ENCODE assay signal across 7 cellular contexts in the genomic region with DNA sequence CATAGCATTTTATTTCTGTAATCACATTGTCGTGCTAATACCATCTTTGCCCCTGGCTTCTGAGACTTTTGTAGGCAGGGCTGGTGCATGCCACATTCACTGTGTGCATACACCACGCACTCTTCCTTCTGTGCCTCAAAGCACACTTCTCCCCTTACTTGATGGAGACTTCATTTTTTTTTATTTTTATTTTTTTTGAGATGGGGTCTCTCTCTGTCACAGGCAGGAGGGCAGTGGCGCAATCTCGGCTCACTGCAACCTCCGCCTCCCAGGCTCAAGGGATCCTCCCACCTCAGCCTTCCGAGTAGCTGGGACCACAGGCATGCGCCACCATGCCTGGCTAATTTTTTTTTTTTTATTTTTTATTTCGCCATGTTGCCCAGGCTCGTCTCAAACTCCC. TPM values are rescaled to one million over a fixed set of nuclear protein-coding genes. Genes with fewer than 3 reads are reported as not detected.
DNase-seq lines count a peak whose midpoint lies in the region; ATAC-seq and TF ChIP-seq lines count a peak whose summit lies in the region.
"Not testable (repeated sequence)": the region's sequence is repeated elsewhere in the genome, so short reads cannot be mapped to it uniquely, and the experiment has no call there.

No MANE protein-coding gene starts in this region.

- not testable (repeated sequence) for H3K9me2 ChIP-seq in DOHH2 (replicated peaks; ENCODE audit: control insufficient read depth, low read length); OCI-LY1 (ENCODE audit: low read depth, low read length)

- peaks cover 49% of the 10 kb centered on the region for H3K4me1 Mint-ChIP-seq in activated CD4-positive, alpha-beta T cell treated with anti-CD3 and anti-CD28 coated beads for 36 hours
- H3K4me1 Mint-ChIP-seq in activated naive CD4-positive, alpha-beta T cell treated with anti-CD3 and anti-CD28 coated beads for 36 hours (ENCODE audit: low read depth): peaks cover 54% of the 10 kb centered on the region

- H3K36me3 ChIP-seq in DOHH2 (ENCODE audit: control insufficient read depth, low read length): peaks cover 26% of the 10 kb centered on the region
- peaks cover 26% of the 10 kb centered on the region for H3K36me3 ChIP-seq in OCI-LY1 (ENCODE audit: insufficient read depth, low read length)
- peaks cover 13% of the 10 kb centered on the region for H3K36me3 ChIP-seq in effector memory CD4-positive, alpha-beta T cell (ENCODE audit: control insufficient read depth, insufficient read depth, low read length)
- not testable (repeated sequence) for H3K36me3 ChIP-seq in mucosa of rectum (ENCODE audit: control insufficient read depth in 2 of 2, insufficient read depth in 2 of 2, low read length in 2 of 2); smooth muscle cell (ENCODE audit: low read depth)

- peaks cover 34% of the 10 kb centered on the region for H3F3A ChIP-seq in DOHH2 (ENCODE audit: control insufficient read depth, insufficient read depth)
- H3F3A ChIP-seq in OCI-LY1 (ENCODE audit: insufficient read depth, low read length): peaks cover 20% of the 10 kb centered on the region
- H3F3A ChIP-seq in smooth muscle cell (ENCODE audit: low read depth): peaks cover 31% of the 10 kb centered on the region

- peak overlapping the region; percentile 100 for H3K9ac ChIP-seq in OCI-LY1 (ENCODE audit: low read length)
- not testable (repeated sequence) for H3K9ac ChIP-seq in mucosa of rectum (ENCODE audit: low read depth in 1 of 2, low read length in 2 of 2); smooth muscle cell (ENCODE audit: low read depth)

- TF ChIP-seq CTCF in DOHH2 (IDR thresholded peaks at IDR 0.05; ENCODE audit: low read depth, low read length, poor library complexity, severe bottlenecking); OCI-LY1 (IDR thresholded peaks at IDR 0.05; ENCODE audit: low read length); smooth muscle cell (IDR thresholded peaks at IDR 0.05; ENCODE audit: borderline replicate concordance, insufficient read depth, poor library complexity, severe bottlenecking): not testable (repeated sequence)

- peak overlapping the region; percentile 54 for H3K4me2 ChIP-seq in DOHH2 (ENCODE audit: low read length)
- peak overlapping the region; percentile 81 for H3K4me2 ChIP-seq in OCI-LY1 (ENCODE audit: low read length)
- not testable (repeated sequence) for H3K4me2 ChIP-seq in smooth muscle cell

- H2AFZ ChIP-seq in OCI-LY1 (ENCODE audit: low read length); smooth muscle cell (ENCODE audit: low read depth): not testable (repeated sequence)

- POLR2A ChIA-PET in activated CD4-positive, alpha-beta T cell treated with anti-CD3 and anti-CD28 coated beads for 36 hours (lab: Charles Lee): not testable (repeated sequence)

- H3K79me2 ChIP-seq in DOHH2 (ENCODE audit: control insufficient read depth, low read length) (peaks cover 20% of the 10 kb centered on the region), OCI-LY1 (ENCODE audit: insufficient read depth, low read length) (peaks cover 15% of the 10 kb centered on the region), smooth muscle cell (ENCODE audit: low read depth) (peaks cover 26% of the 10 kb centered on the region)

- H3K9me3 ChIP-seq in DOHH2 (ENCODE audit: control insufficient read depth, insufficient read depth, low read length); OCI-LY1 (ENCODE audit: low read length); effector memory CD4-positive, alpha-beta T cell (ENCODE audit: control insufficient read depth, low read length); mucosa of rectum (ENCODE audit: control insufficient read depth in 2 of 2, low read length in 2 of 2); smooth muscle cell (replicated peaks; ENCODE audit: low read depth): not testable (repeated sequence)

- H3K27ac Mint-ChIP-seq in activated CD4-positive, alpha-beta T cell treated with anti-CD3 and anti-CD28 coated beads for 36 hours: peak overlapping the region; percentile 98
- peak overlapping the region; percentile 96 for H3K27ac Mint-ChIP-seq in activated naive CD4-positive, alpha-beta T cell treated with anti-CD3 and anti-CD28 coated beads for 36 hours

- CTCF ChIA-PET in activated CD4-positive, alpha-beta T cell treated with anti-CD3 and anti-CD28 coated beads for 36 hours (lab: Charles Lee): interaction anchor here (1.4 to 2.9 kb wide), 4 partner anchors 10 to 144 kb away, joined by 3 to 10 read pairs (median 5); no protein-coding TSS in a partner anchor
- CTCF ChIA-PET in activated naive CD4-positive, alpha-beta T cell treated with anti-CD3 and anti-CD28 coated beads for 36 hours (lab: Charles Lee): interaction anchor here (0.6 to 4.2 kb wide), 5 partner anchors 9 to 111 kb away, joined by 3 to 28 read pairs (median 3); no protein-coding TSS in a partner anchor

- not testable (repeated sequence) for H4K20me1 ChIP-seq in DOHH2 (ENCODE audit: control insufficient read depth, insufficient read depth, low read depth, low read length); OCI-LY1 (ENCODE audit: insufficient read depth, low read length)
- H4K20me1 ChIP-seq in smooth muscle cell (ENCODE audit: low read depth): peaks cover 31% of the 10 kb centered on the region

- H3K27ac ChIP-seq in DOHH2 (ENCODE audit: low read depth, low read length) (peak overlapping the region; percentile 99), OCI-LY1 (ENCODE audit: low read depth, low read length, poor library complexity, severe bottlenecking) (peak overlapping the region; percentile 97), mucosa of rectum (ENCODE audit: low read depth in 2 of 2, low read length in 2 of 2) (peak overlapping the region; percentile 20 to 97), smooth muscle cell (ENCODE audit: low read depth) (peak overlapping the region; percentile 90)
- peak overlapping the region; percentile 78 for H3K27ac ChIP-seq in effector memory CD4-positive, alpha-beta T cell (ENCODE audit: insufficient read depth, low read length, poor library complexity, severe bottlenecking)

- intact Hi-C loops in activated CD4-positive, alpha-beta T cell treated with anti-CD3 and anti-CD28 coated beads for 36 hours (cut with DNase I, micrococcal nuclease): loop anchor here in 1 of 2 experiments (10.0 kb wide), 1 partner anchor 1045 kb away; the partner anchor contains the start of gene GEMIN8
- intact Hi-C loops in activated naive CD4-positive, alpha-beta T cell treated with anti-CD3 and anti-CD28 coated beads for 36 hours (cut with micrococcal nuclease): loop anchor here (10.0 kb wide), 1 partner anchor 1895 kb away; the partner anchor contains the start of genes FANCB and MOSPD2

- H3K27me3 Mint-ChIP-seq in activated CD4-positive, alpha-beta T cell treated with anti-CD3 and anti-CD28 coated beads for 36 hours; activated naive CD4-positive, alpha-beta T cell treated with anti-CD3 and anti-CD28 coated beads for 36 hours (ENCODE audit: low read depth): not testable (repeated sequence)

- not testable (repeated sequence) for ATAC-seq in activated CD4-positive, alpha-beta T cell treated with anti-CD3 and anti-CD28 coated beads for 36 hours

- not testable (repeated sequence) for H3K9me3 Mint-ChIP-seq in activated CD4-positive, alpha-beta T cell treated with anti-CD3 and anti-CD28 coated beads for 36 hours (ENCODE audit: low read depth); activated naive CD4-positive, alpha-beta T cell treated with anti-CD3 and anti-CD28 coated beads for 36 hours

- not testable (repeated sequence) for H3K27me3 ChIP-seq in DOHH2 (ENCODE audit: control insufficient read depth, low read length); OCI-LY1 (ENCODE audit: insufficient read depth, low read length); effector memory CD4-positive, alpha-beta T cell (replicated peaks; ENCODE audit: control insufficient read depth, insufficient read depth, low read length, poor library complexity, severe bottlenecking); mucosa of rectum (ENCODE audit: control insufficient read depth in 2 of 2, insufficient read depth in 2 of 2, low read length in 2 of 2); smooth muscle cell (ENCODE audit: low read depth)

- H3K4me3 Mint-ChIP-seq in activated CD4-positive, alpha-beta T cell treated with anti-CD3 and anti-CD28 coated beads for 36 hours: peak overlapping the region; percentile 90
- H3K4me3 Mint-ChIP-seq in activated naive CD4-positive, alpha-beta T cell treated with anti-CD3 and anti-CD28 coated beads for 36 hours: peak overlapping the region; percentile 82

- 89% methylated on average over 9 of the region's 9 CpGs for WGBS in smooth muscle cell (ENCODE audit: low lambda C conversion rate)

- peaks cover 57% of the 10 kb centered on the region for H3K4me1 ChIP-seq in DOHH2 (ENCODE audit: control insufficient read depth, low read length)
- peaks cover 51% of the 10 kb centered on the region for H3K4me1 ChIP-seq in OCI-LY1 (ENCODE audit: insufficient read depth, low read length, severe bottlenecking)
- H3K4me1 ChIP-seq in effector memory CD4-positive, alpha-beta T cell (ENCODE audit: control insufficient read depth, insufficient read depth, low read length, poor library complexity, severe bottlenecking): peaks cover 48% of the 10 kb centered on the region
- H3K4me1 ChIP-seq in mucosa of rectum (ENCODE audit: control insufficient read depth in 2 of 2, insufficient read depth in 2 of 2, low read length in 2 of 2): peaks cover 2 to 13% of the 10 kb centered on the region in 2 donors
- H3K4me1 ChIP-seq in smooth muscle cell (ENCODE audit: low read depth): peaks cover 35% of the 10 kb centered on the region

- DNase-seq in activated CD4-positive, alpha-beta T cell treated with anti-CD3 and anti-CD28 coated beads for 36 hours: peak; percentile 36
- DNase-seq in activated naive CD4-positive, alpha-beta T cell treated with anti-CD3 and anti-CD28 coated beads for 36 hours; effector memory CD4-positive, alpha-beta T cell; smooth muscle cell (lab: John Stamatoyannopoulos, UW; ENCODE audit: unreplicated experiment): not testable (repeated sequence)

- H3K4me3 ChIP-seq in DOHH2 (ENCODE audit: low read length) (peak overlapping the region; percentile 43; the same call in 1 of the 2 replicates), OCI-LY1 (ENCODE audit: low read depth, low read length, poor library complexity, severe bottlenecking) (peak overlapping the region; percentile 23)
- peak overlapping the region; percentile 18 for H3K4me3 ChIP-seq in effector memory CD4-positive, alpha-beta T cell (ENCODE audit: insufficient read depth, low read depth, low read length, poor library complexity, severe bottlenecking)
- H3K4me3 ChIP-seq in mucosa of rectum (ENCODE audit: low read length in 2 of 2); smooth muscle cell: not testable (repeated sequence)

- peaks cover 37% of the 10 kb centered on the region for H3K36me3 Mint-ChIP-seq in activated CD4-positive, alpha-beta T cell treated with anti-CD3 and anti-CD28 coated beads for 36 hours (ENCODE audit: low read depth)
- peaks cover 35% of the 10 kb centered on the region for H3K36me3 Mint-ChIP-seq in activated naive CD4-positive, alpha-beta T cell treated with anti-CD3 and anti-CD28 coated beads for 36 hours (ENCODE audit: low read depth)

RNA-seq across cellular contexts. Expression of gene TMSB4X, which starts 5.1 kb away (rescaled TPM):
- total RNA-seq in activated CD4-positive, alpha-beta T cell treated with anti-CD3 and anti-CD28 coated beads for 36 hours: 1,000 to 10,000 TPM; 3,666 to 4,468 TPM
- 1,000 to 10,000 TPM; 5,535 to 5,691 TPM for total RNA-seq in activated naive CD4-positive, alpha-beta T cell treated with anti-CD3 and anti-CD28 coated beads for 36 hours
- 9,386 and 9,721 TPM in 2 replicates for total RNA-seq in smooth muscle cell
- polyA plus RNA-seq in smooth muscle cell: 11,762 and 12,637 TPM in 2 replicates
